19 cellular contexts compared by ENCODE assay signal in the genomic region with DNA sequence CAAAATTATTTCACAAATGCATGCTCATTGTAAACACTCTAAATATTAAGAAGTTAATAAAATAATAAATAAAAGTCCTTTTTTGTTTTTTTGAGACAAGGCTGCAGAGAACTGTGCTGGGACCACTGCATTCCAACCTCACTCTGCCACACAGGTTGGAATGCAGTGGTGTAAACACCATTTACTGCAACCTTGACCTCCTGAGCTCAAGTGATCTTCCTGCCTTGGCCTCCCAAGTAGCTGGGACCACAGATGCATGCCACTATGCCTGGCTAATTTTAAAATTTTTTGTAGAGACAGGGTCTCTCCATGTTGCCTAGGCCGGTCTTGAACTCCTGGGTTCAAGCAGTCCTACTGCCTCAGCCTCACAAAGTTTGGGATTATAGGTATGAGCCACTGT.
"Had no signal": no experiment of that assay in that cellular context is flagged by ENCODE, and none has a peak within 500 bp of the region (broad histone marks: within the 10 kb centered on the region; RNA-seq: fewer than 3 reads in every experiment).

No MANE protein-coding gene starts in this region.

- H3K36me3 ChIP-seq: left lung, prostate gland, right atrium auricular region, sigmoid colon, thoracic aorta, upper lobe of right lung, uterus had no signal

- H3K27ac Mint-ChIP-seq: naive thymus-derived CD8-positive, alpha-beta T cell; nephron progenitor cell; stimulated activated naive B cell treated with anti-CD40 and anti-IgM and Interleukin-4, amounts not matched to agents 10 μg/mL and 1 μg/mL and 100 μg/mL, for 72 hours; stimulated activated naive CD8-positive, alpha-beta T cell treated with anti-CD3 and anti-CD28 coated beads, Interleukin-15, Interleukin-2, amounts not matched to agents 100 ng/mL and 50 ng/mL, for 24 hours had no signal

- ATAC-seq: left cardiac atrium; left lung; naive thymus-derived CD8-positive, alpha-beta T cell; stimulated activated naive B cell treated with anti-CD40 and anti-IgM and Interleukin-4, amounts not matched to agents 10 μg/mL and 1 μg/mL and 100 μg/mL, for 72 hours; upper lobe of right lung had no signal

- H3K27me3 ChIP-seq: dorsolateral prefrontal cortex, left lung, right atrium auricular region, sigmoid colon, transverse colon, upper lobe of right lung, uterus had no signal

- H3K9me3 ChIP-seq: left lung, prostate gland, right atrium auricular region, sigmoid colon, thoracic aorta, transverse colon, upper lobe of right lung, uterus had no signal

- H3K9me3 Mint-ChIP-seq: stimulated activated naive B cell treated with anti-CD40 and anti-IgM and Interleukin-4, amounts not matched to agents 10 μg/mL and 1 μg/mL and 100 μg/mL, for 72 hours had no signal

- H3K4me3 ChIP-seq: dorsolateral prefrontal cortex, left lung, prostate gland, right atrium auricular region, sigmoid colon, thoracic aorta, transverse colon, upper lobe of right lung, uterus had no signal

- H3K4me1 ChIP-seq: left lung, prostate gland, right atrium auricular region, sigmoid colon, transverse colon, upper lobe of right lung, uterus had no signal

- H3K27me3 Mint-ChIP-seq: naive thymus-derived CD8-positive, alpha-beta T cell; stimulated activated naive B cell treated with anti-CD40 and anti-IgM and Interleukin-4, amounts not matched to agents 10 μg/mL and 1 μg/mL and 100 μg/mL, for 72 hours; stimulated activated naive CD8-positive, alpha-beta T cell treated with anti-CD3 and anti-CD28 coated beads, Interleukin-15, Interleukin-2, amounts not matched to agents 100 ng/mL and 50 ng/mL, for 24 hours had no signal

- H3K36me3 Mint-ChIP-seq: naive thymus-derived CD8-positive, alpha-beta T cell; stimulated activated naive B cell treated with anti-CD40 and anti-IgM and Interleukin-4, amounts not matched to agents 10 μg/mL and 1 μg/mL and 100 μg/mL, for 72 hours had no signal

- DNase-seq: dorsolateral prefrontal cortex; effector CD4-positive, alpha-beta T cell; hypothalamus; left cardiac atrium; left lung; naive thymus-derived CD8-positive, alpha-beta T cell; nephron progenitor cell; nucleus accumbens; sigmoid colon; stimulated activated CD4-positive, alpha-beta T cell treated with anti-CD3 and anti-CD28 coated beads, Interleukin-2, amount 100 ng/mL, for 24 hours; stimulated activated CD4-positive, alpha-beta T cell treated with anti-CD3 and anti-CD28 coated beads, Interleukin-4, amount 100 ng/mL, for 24 hours; stimulated activated naive B cell treated with anti-CD40 and anti-IgM and Interleukin-4, amounts not matched to agents 10 μg/mL and 1 μg/mL and 100 μg/mL, for 72 hours; transverse colon; upper lobe of right lung; uterus had no signal

- H3K4me1 Mint-ChIP-seq: naive thymus-derived CD8-positive, alpha-beta T cell; nephron progenitor cell; stimulated activated naive B cell treated with anti-CD40 and anti-IgM and Interleukin-4, amounts not matched to agents 10 μg/mL and 1 μg/mL and 100 μg/mL, for 72 hours had no signal

- H3K4me3 Mint-ChIP-seq: naive thymus-derived CD8-positive, alpha-beta T cell; nephron progenitor cell; stimulated activated naive B cell treated with anti-CD40 and anti-IgM and Interleukin-4, amounts not matched to agents 10 μg/mL and 1 μg/mL and 100 μg/mL, for 72 hours; stimulated activated naive CD8-positive, alpha-beta T cell treated with anti-CD3 and anti-CD28 coated beads, Interleukin-15, Interleukin-2, amounts not matched to agents 100 ng/mL and 50 ng/mL, for 24 hours had no signal

- H3K27ac ChIP-seq: dorsolateral prefrontal cortex, left lung, prostate gland, right atrium auricular region, sigmoid colon, thoracic aorta, transverse colon, upper lobe of right lung, uterus had no signal
